ENCODE assay signal across 22 cellular contexts in genomic region chr10:92826061-92826460, GRCh38. TPM values are rescaled to one million over a fixed set of nuclear protein-coding genes. Genes with fewer than 3 reads are reported as not detected.
DNase-seq lines count a peak whose midpoint lies in the region; ATAC-seq, FAIRE-seq and TF ChIP-seq lines count a peak whose summit lies in the region.
"Had no signal": no experiment of that assay in that cellular context is flagged by ENCODE, and none has a peak within 500 bp of the region (broad histone marks: within the 10 kb centered on the region; RNA-seq: fewer than 3 reads in every experiment).

No MANE protein-coding gene starts in this region.

- no peaks in the 10 kb centered on the region for H3K36me3 ChIP-seq in left ventricle myocardium inferior
- no peaks in the 10 kb centered on the region for H3K36me3 ChIP-seq in Karpas-422 (ENCODE audit: insufficient read depth, low read length)
- H3K36me3 ChIP-seq in keratinocyte (ENCODE audit: control insufficient read depth in 2 of 2, extremely low read depth in 1 of 2, insufficient read depth in 2 of 2, low read length in 2 of 2) = no peaks in the 10 kb centered on the region
- H3K36me3 ChIP-seq: Peyer's patch had no signal

- H3K9me3 Mint-ChIP-seq in neural crest cell (peaks cover 12% of the 10 kb centered on the region), T-cell (no peaks in the 10 kb centered on the region)

- H3K27me3 Mint-ChIP-seq in neural crest cell (ENCODE audit: low read depth) = no peaks in the 10 kb centered on the region
- H3K27me3 Mint-ChIP-seq in T-cell = no peaks in the 10 kb centered on the region
- H3K27me3 Mint-ChIP-seq: CD4-positive, alpha-beta memory T cell had no signal

- no peak for DNase-seq in left ventricle myocardium inferior
- no peak for DNase-seq in cardiac septum (ENCODE audit: low spot score)
- no peak for DNase-seq in Karpas-422
- no peak for DNase-seq in keratinocyte (ENCODE audit: low read depth, low spot score)
- DNase-seq in neural crest cell (ENCODE audit: low read depth, low spot score) = no peak
- DNase-seq in T-cell = no peak
- no peak for DNase-seq in DMS153 treated with DMSO at 0.1 percent for 48 hours (lab: John Stamatoyannopoulos, UW; ENCODE audit: unreplicated experiment)
- DNase-seq: C1 segment of cervical spinal cord; CD4-positive, alpha-beta memory T cell; KG1; NCI-H1092; NCI-H1417 treated with DMSO at 0.1 percent for 48 hours; NCI-H1694 treated with DMSO at 0.1 percent for 48 hours; NCI-H2081; NCI-H2227 treated with DMSO at 0.1 percent for 48 hours; NCI-H69; OCI-M1; Peyer's patch; SHP77 treated with DMSO at 0.1 percent for 48 hours had no signal

- H3K27me3 ChIP-seq in left ventricle myocardium inferior (ENCODE audit: low read depth) (no peaks in the 10 kb centered on the region), Karpas-422 (ENCODE audit: low read length) (no peaks in the 10 kb centered on the region), keratinocyte (ENCODE audit: control insufficient read depth, extremely low read depth, insufficient read depth, low read length) (no peaks in the 10 kb centered on the region)
- H3K27me3 ChIP-seq: Peyer's patch had no signal

- peak overlapping the region; percentile 30 for H3K4me2 ChIP-seq in Karpas-422 (ENCODE audit: low read depth, low read length, poor library complexity, severe bottlenecking)
- H3K4me2 ChIP-seq in keratinocyte (ENCODE audit: control insufficient read depth, extremely low read depth, insufficient read depth, low read depth, low read length) = peak overlapping the region; percentile 10

- H3K4me3 ChIP-seq in left ventricle myocardium inferior = no peak overlapping the region
- H3K4me3 ChIP-seq in Karpas-422 (ENCODE audit: low read length) = no peak overlapping the region
- H3K4me3 ChIP-seq in keratinocyte (ENCODE audit: control insufficient read depth in 2 of 3, extremely low read depth in 1 of 3, insufficient read depth in 2 of 3, low read depth in 1 of 3, low read length in 3 of 3) = no peak overlapping the region
- H3K4me3 ChIP-seq: Peyer's patch had no signal

- H3K36me3 Mint-ChIP-seq in neural crest cell (ENCODE audit: low read depth) (peaks cover 3% of the 10 kb centered on the region), T-cell (no peaks in the 10 kb centered on the region)
- H3K36me3 Mint-ChIP-seq: CD4-positive, alpha-beta memory T cell had no signal

- ATAC-seq in HG03342 (IDR thresholded peaks at IDR 0.05; ENCODE audit: unreplicated experiment) (no peak), T-cell (replicated peaks in 1 of 4) (no peak)

- H3K27ac Mint-ChIP-seq in neural crest cell (ENCODE audit: unreplicated experiment) (peak overlapping the region; percentile 15), T-cell (no peak overlapping the region)
- H3K27ac Mint-ChIP-seq: CD4-positive, alpha-beta memory T cell had no signal

- TF ChIP-seq CTCF in left ventricle myocardium inferior (IDR thresholded peaks at IDR 0.05; ENCODE audit: borderline replicate concordance) (no peak), keratinocyte (optimal IDR thresholded peaks at IDR 0.05 in 1 of 3, IDR thresholded peaks at IDR 0.05 in 1 of 3, conservative IDR thresholded peaks at IDR 0.05 in 1 of 3; ENCODE audit: extremely low read depth in 1 of 3, insufficient read depth in 2 of 3, low read length in 3 of 3) (no peak), neural crest cell (conservative IDR thresholded peaks at IDR 0.05) (no peak)

- H3K9me2 ChIP-seq in Karpas-422 (replicated peaks; ENCODE audit: insufficient read depth, low read length) = no peaks in the 10 kb centered on the region

- H4K20me1 ChIP-seq in Karpas-422 (ENCODE audit: insufficient read depth, low read depth, low read length) (no peaks in the 10 kb centered on the region), keratinocyte (ENCODE audit: control insufficient read depth, extremely low read depth, insufficient read depth, low read length) (no peaks in the 10 kb centered on the region)

- H3K79me2 ChIP-seq in Karpas-422 (ENCODE audit: low read length) = no peaks in the 10 kb centered on the region
- no peaks in the 10 kb centered on the region for H3K79me2 ChIP-seq in keratinocyte (ENCODE audit: control insufficient read depth, insufficient read depth, low read length)

- FAIRE-seq in keratinocyte (lab: Jason Lieb, UNC) = no peak
- FAIRE-seq: GM19239 had no signal

- intact Hi-C loops in left ventricle myocardium inferior (cut with micrococcal nuclease) = no loop called here
- intact Hi-C loops in cardiac septum (cut with DNase I) = no loop called here

- dilution Hi-C loops in keratinocyte (cut with MboI; ENCODE audit: extremely low pct_ligation_motif_present, low sequenced_read_pairs) = no loop called here

- H3K27ac ChIP-seq in left ventricle myocardium inferior (replicated peaks) (peak overlapping the region; percentile 46), Karpas-422 (ENCODE audit: low read length) (no peak overlapping the region), keratinocyte (ENCODE audit: control insufficient read depth, insufficient read depth, low read length) (no peak overlapping the region)
- H3K27ac ChIP-seq: 22Rv1, Peyer's patch had no signal

- H3K4me1 ChIP-seq in left ventricle myocardium inferior (peaks cover 50% of the 10 kb centered on the region), Karpas-422 (ENCODE audit: low read length) (peaks cover 10% of the 10 kb centered on the region), keratinocyte (ENCODE audit: control insufficient read depth, extremely low read depth, insufficient read depth, low read length) (peaks cover 12% of the 10 kb centered on the region)
- H3K4me1 ChIP-seq: Peyer's patch had no signal

- H2AFZ ChIP-seq in Karpas-422 (ENCODE audit: low read length) = no peak overlapping the region
- no peak overlapping the region for H2AFZ ChIP-seq in keratinocyte (ENCODE audit: control insufficient read depth, low read length)

- no peaks in the 10 kb centered on the region for H3K9me1 ChIP-seq in keratinocyte (ENCODE audit: control insufficient read depth, extremely low read depth, insufficient read depth, low read length)

- H3K9ac ChIP-seq in Karpas-422 (ENCODE audit: low read length) = no peak overlapping the region
- no peak overlapping the region for H3K9ac ChIP-seq in keratinocyte (ENCODE audit: control insufficient read depth, extremely low read depth, insufficient read depth, low read length)

- POLR2A ChIA-PET in T-cell (lab: Charles Lee) = no interaction called here

- no peaks in the 10 kb centered on the region for H3K9me3 ChIP-seq in left ventricle myocardium inferior (replicated peaks)
- H3K9me3 ChIP-seq in Karpas-422 (ENCODE audit: low read length) = no peaks in the 10 kb centered on the region
- H3K9me3 ChIP-seq in keratinocyte (ENCODE audit: control insufficient read depth, low read depth, low read length) = no peaks in the 10 kb centered on the region
- H3K9me3 ChIP-seq: Peyer's patch had no signal

- H3K4me1 Mint-ChIP-seq in neural crest cell (peaks cover 19% of the 10 kb centered on the region), T-cell (peaks cover 17 to 26% (median 20%) of the 10 kb centered on the region in 3 donors)

- H3K4me3 Mint-ChIP-seq in neural crest cell = no peak overlapping the region
- no peak overlapping the region for H3K4me3 Mint-ChIP-seq in T-cell
- H3K4me3 Mint-ChIP-seq: CD4-positive, alpha-beta memory T cell had no signal

- CTCF ChIA-PET in T-cell (lab: Charles Lee) = no interaction called here

RNA-seq across cellular contexts. Expression of gene EXOC6, which starts 22.3 kb away (rescaled TPM):
- total RNA-seq in left ventricle myocardium inferior = 17.2 TPM
- total RNA-seq in cardiac septum = 9.9 TPM
- total RNA-seq in Karpas-422 (2014; rRNA removed; shearing (Covaris generic); ENCODE audit: low replicate concordance) = 18.0 and 520 TPM in 2 replicates
- 1.2 to 2.6 TPM (median 1.4 TPM) in 3 replicates for polyA plus RNA-seq in keratinocyte
- 2.9 TPM for polyA plus RNA-seq in keratinocyte (2011; ENCODE audit: low read depth)
- polyA plus RNA-seq in keratinocyte (2011; cell fraction: cytosol; rRNA removed) = 0.62 and 1.6 TPM in 2 replicates
- polyA plus RNA-seq in keratinocyte (2011; cell fraction: nucleus; rRNA removed) = 1.5 and 2.2 TPM in 2 replicates
- 1.3 and 1.5 TPM in 2 replicates for polyA plus RNA-seq in keratinocyte (2012; ENCODE audit: low replicate concordance)
- polyA minus RNA-seq in keratinocyte = 0.59 to 1.3 TPM in 2 of 3 replicates, not detected in the other
- polyA minus RNA-seq in keratinocyte (2011; cell fraction: cytosol; rRNA and poly(A)+ RNA removed) = not detected
- 2.1 and 6.9 TPM in 2 replicates for polyA minus RNA-seq in keratinocyte (2011; cell fraction: nucleus; rRNA and poly(A)+ RNA removed)
- 16.5 and 17.2 TPM in 2 replicates for total RNA-seq in neural crest cell
- 10 to 100 TPM in 2 of 5 donors, 1 to 10 TPM in 3; 8.7 to 13.3 (median 9.7) TPM for total RNA-seq in T-cell
